In the genomic region with DNA sequence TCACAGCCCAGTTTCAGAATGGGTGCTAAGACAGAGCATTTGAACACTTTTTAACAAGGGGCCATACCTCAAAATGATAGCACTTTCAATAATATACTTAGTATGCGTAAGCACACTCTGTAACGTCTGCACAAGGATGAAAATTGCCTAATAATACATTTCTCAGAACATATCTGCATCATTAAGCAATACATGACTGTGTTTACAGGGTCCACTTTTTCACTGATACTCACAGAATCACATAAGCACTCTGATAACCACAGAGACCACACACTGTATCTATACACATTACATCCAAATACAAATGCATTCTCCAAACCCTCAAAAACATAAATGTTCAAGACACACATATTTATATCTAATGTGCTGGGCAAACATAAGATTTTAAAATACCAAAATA, we compare ENCODE assay signal across 29 cellular contexts.
"Had no signal": no experiment of that assay in that cellular context is flagged by ENCODE, and none has a peak within 500 bp of the region (broad histone marks: within the 10 kb centered on the region; RNA-seq: fewer than 3 reads in every experiment).

No MANE protein-coding gene starts in this region.

- ATAC-seq: activated CD8-positive, alpha-beta T cell treated with anti-CD3 and anti-CD28 coated beads for 36 hours; activated naive CD8-positive, alpha-beta T cell treated with anti-CD3 and anti-CD28 coated beads, Interleukin-2, amount 50 U/mL, for 24 hours; activated T-cell treated with anti-CD3 and anti-CD28 coated beads, Interleukin-2, amount 50 U/mL, for 4 hours; activated T-helper 17 cell treated with anti-CD3 and anti-CD28 coated beads, Interleukin-2, amount 50 U/mL, for 72 hours; esophagus mucosa; foreskin keratinocyte; gastrocnemius medialis had no signal

- H3K4me3 ChIP-seq: adrenal gland, ascending aorta, breast epithelium, cardiac muscle cell, coronary artery, dorsolateral prefrontal cortex, gastrocnemius medialis, heart left ventricle had no signal

- DNase-seq: activated CD4-positive, alpha-beta T cell treated with anti-CD3 and anti-CD28 coated beads for 1 hour; activated CD4-positive, alpha-beta T cell treated with anti-CD3 and anti-CD28 coated beads for 4 hours; activated CD4-positive, alpha-beta T cell treated with anti-CD3 and anti-CD28 coated beads, Interleukin-2, amount 10 ng/mL, durations not matched to agents 7 days and 5 days; activated CD4-positive, alpha-beta T cell treated with anti-CD3 and anti-CD28 coated beads, Interleukin-2, amount 50 U/mL, for 4 hours; activated CD8-positive, alpha-beta memory T cell treated with anti-CD3 and anti-CD28 coated beads for 24 hours; activated CD8-positive, alpha-beta T cell treated with anti-CD3 and anti-CD28 coated beads for 36 hours; activated effector memory CD4-positive, alpha-beta T cell treated with Interleukin-2 at 50 U/mL for 16 hours; activated gamma-delta T cell treated with Interleukin-2 at 50 U/mL for 16 hours; activated naive CD4-positive, alpha-beta T cell treated with anti-CD3 and anti-CD28 coated beads, Interleukin-2, amount 50 U/mL, for 16 hours; activated naive CD4-positive, alpha-beta T cell treated with Interleukin-2 at 50 U/mL for 16 hours; activated naive CD8-positive, alpha-beta T cell treated with anti-CD3 and anti-CD28 coated beads, Interleukin-2, amount 50 U/mL, for 24 hours; activated T-cell treated with anti-CD3 and anti-CD28 coated beads, Interleukin-2, amount 50 U/mL, for 4 hours; adrenal gland; central memory CD4-positive, alpha-beta T cell; cerebellar nuclear complex; dorsolateral prefrontal cortex; effector memory CD4-positive, alpha-beta T cell; endodermal cell; foreskin keratinocyte; gastrocnemius medialis; glutamatergic neuron; heart left ventricle; T-helper 2 cell had no signal
